Comparison of ENCODE assay signal across 8 cellular contexts in genomic region chr7:64794171-64794844, GRCh38.
DNase-seq lines count a peak whose midpoint lies in the region; ATAC-seq lines count a peak whose summit lies in the region.

TSS of gene ZNF138 (plus strand) at chr7:64794428. CDS start at chr7:64794569, 141 bp downstream.

- peak; percentile 100 for ATAC-seq in GM19043 (IDR thresholded peaks at IDR 0.05; ENCODE audit: low read depth, unreplicated experiment)
- ATAC-seq in HG03354 (IDR thresholded peaks at IDR 0.05; ENCODE audit: poor library complexity, severe bottlenecking, unreplicated experiment): peak; percentile 100
- ATAC-seq in activated CD4-positive, CD25-positive, alpha-beta regulatory T cell treated with anti-CD3 and anti-CD28 coated beads, Interleukin-2, amount 50 U/mL, for 24 hours: peak; percentile 100

- DNase-seq in AG20443 (ENCODE audit: low spot score) (peak; percentile 97), NCI-H446 (lab: John Stamatoyannopoulos, UW) (peak; percentile 67 to 87), cerebellar nuclear complex (lab: John Stamatoyannopoulos, UW) (peak; percentile 88 to 91), islet precursor cell (peak; percentile 95)
- peak; percentile 90 for DNase-seq in stimulated activated CD4-positive, alpha-beta T cell treated with anti-CD3 and anti-CD28 coated beads, Interleukin-12 subunit alpha, Interleukin-12 subunit beta, amount 100 ng/mL, for 4 hours

Comparison
In these comparisons a context has a peak if more than half of its experiments do, and no peak if none do; other contexts are left out.
1. Peak in every context shown above with its lines: DNase-seq and ATAC-seq.